In genomic region chr2:85538507-85539360, GRCh38 we compare ENCODE assay signal across 8 cellular contexts. TPM values are rescaled to one million over a fixed set of nuclear protein-coding genes. Genes with fewer than 3 reads are reported as not detected.
A peak's percentile ranks its signal among the peaks of the same experiment; 100 is the strongest.
DNase-seq lines count a peak whose midpoint lies in the region; ATAC-seq and TF ChIP-seq lines count a peak whose summit lies in the region.

Gene MAT2A (plus strand): TSS chr2:85539168. CDS start chr2:85539288, 120 bp downstream.

- peak within 1 kb of the TSS; percentile 98 for H3K9ac ChIP-seq in fibroblast of lung (ENCODE audit: insufficient read depth, low read length)

- H3K9me2 ChIP-seq in GM23338 (ENCODE audit: insufficient read depth) = no peaks in the 10 kb centered on the region

- peaks cover 42% of the 10 kb centered on the region for H3K4me1 Mint-ChIP-seq in GM23338
- H3K4me1 Mint-ChIP-seq in natural killer cell treated with Interleukin-12 subunit alpha and Interleukin-12 subunit beta and Interleukin-15 and Interleukin-18, amount 100 ng/mL, for 72 hours (ENCODE audit: low read depth in 2 of 2) = peaks cover 45 to 47% of the 10 kb centered on the region in 2 donors

- peaks cover 38% of the 10 kb centered on the region for H4K20me1 ChIP-seq in GM23338 (replicated peaks; ENCODE audit: insufficient read depth)
- peaks cover 13% of the 10 kb centered on the region for H4K20me1 ChIP-seq in fibroblast of lung (ENCODE audit: control insufficient read depth, extremely low read depth, insufficient read depth, low read length)

- peaks cover 41% of the 10 kb centered on the region for H3F3A ChIP-seq in GM23338 (replicated peaks; ENCODE audit: low read depth)

- H3K4me1 ChIP-seq in GM23338 (ENCODE audit: insufficient read depth) (peaks cover 23% of the 10 kb centered on the region), fibroblast of lung (ENCODE audit: control insufficient read depth, extremely low read depth, insufficient read depth, low read length) (peaks cover 16% of the 10 kb centered on the region)

- H3K27ac ChIP-seq in GM23338 (ENCODE audit: low read depth) (peak within 1 kb of the TSS; percentile 100), fibroblast of lung (ENCODE audit: insufficient read depth, low read length) (peak within 1 kb of the TSS; percentile 100)

- peak within 1 kb of the TSS; percentile 100 for H3K27ac Mint-ChIP-seq in GM23338
- peak within 1 kb of the TSS; percentile 97 for H3K27ac Mint-ChIP-seq in natural killer cell treated with Interleukin-12 subunit alpha and Interleukin-12 subunit beta and Interleukin-15 and Interleukin-18, amount 100 ng/mL, for 72 hours

- H3K36me3 ChIP-seq in GM23338 (ENCODE audit: insufficient read depth) (peaks cover 40% of the 10 kb centered on the region), fibroblast of lung (ENCODE audit: control insufficient read depth, insufficient read depth, low read length) (peaks cover 17% of the 10 kb centered on the region)

- H2AFZ ChIP-seq in GM23338 (no peak within 1 kb of the TSS), fibroblast of lung (ENCODE audit: low read length) (peak within 1 kb of the TSS; percentile 87)

- peaks cover 51% of the 10 kb centered on the region for H3K36me3 Mint-ChIP-seq in GM23338 (ENCODE audit: low read depth)
- H3K36me3 Mint-ChIP-seq in natural killer cell treated with Interleukin-12 subunit alpha and Interleukin-12 subunit beta and Interleukin-15 and Interleukin-18, amount 100 ng/mL, for 72 hours = peaks cover 38% of the 10 kb centered on the region

- TF ChIP-seq CTCF in GM23338 (conservative IDR thresholded peaks at IDR 0.05; ENCODE audit: low read depth in 2 of 2) (peak; percentile 53 to 73), fibroblast of lung (conservative IDR thresholded peaks at IDR 0.05 in 1 of 2, IDR thresholded peaks at IDR 0.05 in 1 of 2; ENCODE audit: low read depth in 1 of 2, low read length in 2 of 2) (peak; percentile 65 to 75)

- peak within 1 kb of the TSS; percentile 98 for H3K4me3 Mint-ChIP-seq in GM23338
- peak within 1 kb of the TSS; percentile 98 for H3K4me3 Mint-ChIP-seq in natural killer cell treated with Interleukin-12 subunit alpha and Interleukin-12 subunit beta and Interleukin-15 and Interleukin-18, amount 100 ng/mL, for 72 hours

- H3K9me3 Mint-ChIP-seq in GM23338 = peaks cover 3% of the 10 kb centered on the region; the same call in 2 of the 3 replicates
- H3K9me3 Mint-ChIP-seq in natural killer cell treated with Interleukin-12 subunit alpha and Interleukin-12 subunit beta and Interleukin-15 and Interleukin-18, amount 100 ng/mL, for 72 hours = no peaks in the 10 kb centered on the region

- no peaks in the 10 kb centered on the region for H3K9me3 ChIP-seq in fibroblast of lung (ENCODE audit: control insufficient read depth, insufficient read depth, low read depth, low read length)

- peak; percentile 90 for DNase-seq in EH (ENCODE audit: low read depth)
- DNase-seq in GM23338 (ENCODE audit: low spot score) = peak; percentile 96
- DNase-seq in LHCN-M2 (ENCODE audit: low read depth) = peak; percentile 91
- DNase-seq in RPMI7951 (ENCODE audit: low read depth) = peak; percentile 89
- peak; percentile 71 to 85 for DNase-seq in activated T-helper 1 cell treated with anti-CD3 and anti-CD28 coated beads, Interleukin-2, amount 50 U/mL, for 16 hours (ENCODE audit: low read depth in 1 of 2, low spot score in 1 of 2)
- DNase-seq in fibroblast of lung (ENCODE audit: low read depth in 2 of 2) = peak; percentile 90 to 94
- peak; percentile 94 for DNase-seq in natural killer cell treated with Interleukin-12 subunit alpha and Interleukin-12 subunit beta and Interleukin-15 and Interleukin-18, amount 100 ng/mL, for 72 hours (ENCODE audit: low spot score)
- DNase-seq in stimulated activated naive CD8-positive, alpha-beta T cell treated with anti-CD3 and anti-CD28 coated beads, Interleukin-15, Interleukin-2, amounts not matched to agents 100 U/mL and 50 U/mL, for 24 hours = peak; percentile 95

- H3K27me3 Mint-ChIP-seq in GM23338 (ENCODE audit: insufficient read depth, low read depth, poor library complexity) = peaks cover 19% of the 10 kb centered on the region
- no peaks in the 10 kb centered on the region for H3K27me3 Mint-ChIP-seq in natural killer cell treated with Interleukin-12 subunit alpha and Interleukin-12 subunit beta and Interleukin-15 and Interleukin-18, amount 100 ng/mL, for 72 hours

- peaks cover 47% of the 10 kb centered on the region for H3K79me2 ChIP-seq in GM23338 (replicated peaks; ENCODE audit: insufficient read depth)
- peaks cover 56% of the 10 kb centered on the region for H3K79me2 ChIP-seq in fibroblast of lung (ENCODE audit: control insufficient read depth, insufficient read depth, low read length)

- peak within 1 kb of the TSS; percentile 92 for H3K4me3 ChIP-seq in GM23338
- peak within 1 kb of the TSS; percentile 78 to 94 (median 88) for H3K4me3 ChIP-seq in fibroblast of lung (replicated peaks in 1 of 4; ENCODE audit: control extremely low read depth in 1 of 4, insufficient read depth in 1 of 4, low read depth in 3 of 4, low read length in 4 of 4)

- peak within 1 kb of the TSS; percentile 96 for H3K4me2 ChIP-seq in GM23338
- H3K4me2 ChIP-seq in fibroblast of lung (ENCODE audit: extremely low read depth, insufficient read depth, low read length) = peak within 1 kb of the TSS; percentile 99

- ATAC-seq in GM23338 = peak; percentile 74
- peak; percentile 89 to 90 for ATAC-seq in natural killer cell treated with Interleukin-12 subunit alpha and Interleukin-12 subunit beta and Interleukin-15 and Interleukin-18, amount 100 ng/mL, for 72 hours
- peak; percentile 83 for ATAC-seq in stimulated activated naive CD8-positive, alpha-beta T cell treated with anti-CD3 and anti-CD28 coated beads, Interleukin-15, Interleukin-2, amounts not matched to agents 100 U/mL and 50 U/mL, for 24 hours

- H3K27me3 ChIP-seq in GM23338 (ENCODE audit: insufficient read depth) = no peaks in the 10 kb centered on the region
- no peaks in the 10 kb centered on the region for H3K27me3 ChIP-seq in fibroblast of lung (ENCODE audit: control insufficient read depth, insufficient read depth, low read length)

TF ChIP-seq in GM23338, 12 proteins besides CTCF, POLR2A, EP300 and RAD21:
- TF ChIP-seq POLR2AphosphoS5 (IDR thresholded peaks at IDR 0.05; ENCODE audit: low read depth) (peak; percentile 99), ETS1 (IDR thresholded peaks at IDR 0.05) (peak; percentile 56; the same call in 1 of the 2 replicates), ZNF114 (CRISPR knock-in tag; IDR thresholded peaks at IDR 0.05) (peak; percentile 100), CREB1 (CRISPR knock-in tag; IDR thresholded peaks at IDR 0.05; ENCODE audit: low read depth) (0 out of 2 replicates have a peak, but pooled peaks have one; percentile 5), JUNB (IDR thresholded peaks at IDR 0.05; ENCODE audit: unreplicated experiment) (no peak)

RNA-seq across cellular contexts. Expression of gene MAT2A, which starts in this region (rescaled TPM):
- 206 and 232 TPM in 2 replicates for total RNA-seq in GM23338 (2014; rRNA removed; shearing (Covaris generic))
- polyA plus RNA-seq in GM23338 (2016; fragmentation: Nextera tagmentation; extraction: Ambion mirVana) = 74.4 and 105 TPM in 2 replicates
- 420 and 517 TPM in 2 replicates for total RNA-seq in LHCN-M2 (2014; rRNA removed)
- polyA plus RNA-seq in LHCN-M2 (2012) = 142 TPM
- 52.0 and 61.4 TPM in 2 replicates for total RNA-seq in RPMI7951 (2014; rRNA removed; shearing (Covaris generic))
- 176 and 270 TPM in 2 replicates for total RNA-seq in fibroblast of lung
- 334 and 369 TPM in 2 replicates for polyA plus RNA-seq in fibroblast of lung
- polyA plus RNA-seq in fibroblast of lung (2012) = 142 and 192 TPM in 2 replicates
- polyA minus RNA-seq in fibroblast of lung (ENCODE audit: low replicate concordance) = 72.4 and 92.4 TPM in 2 replicates
- 100 to 1,000 TPM; 246 to 503 TPM for total RNA-seq in natural killer cell treated with Interleukin-12 subunit alpha and Interleukin-12 subunit beta and Interleukin-15 and Interleukin-18, amount 100 ng/mL, for 72 hours

Comparison
In these comparisons a context has a peak if more than half of its experiments do, and no peak if none do; other contexts are left out.
1. Peak in every context shown above with its lines: DNase-seq, ATAC-seq, H3K4me3 ChIP-seq and H3K27ac ChIP-seq.